Comparison of ENCODE assay signal across 7 cellular contexts in genomic region chr12:32400114-32400672, GRCh38. TPM values are rescaled to one million over a fixed set of nuclear protein-coding genes. Genes with fewer than 3 reads are reported as not detected.
DNase-seq lines count a peak whose midpoint lies in the region; ATAC-seq and TF ChIP-seq lines count a peak whose summit lies in the region.

No MANE protein-coding gene starts in this region.

- H3K9me2 ChIP-seq in PC-9 (ENCODE audit: insufficient read depth), result no peaks in the 10 kb centered on the region

- peak overlapping the region; percentile 61 for H3K27ac ChIP-seq in PC-9
- peak overlapping the region; percentile 92 for H3K27ac ChIP-seq in epithelial cell of prostate

- intact Hi-C loops in PC-9 (cut with micrococcal nuclease; ENCODE audit: unreplicated experiment), result no loop called here
- intact Hi-C loops in posterior vena cava (cut with DNase I), result no loop called here

- peaks cover 23% of the 10 kb centered on the region for H3K4me1 ChIP-seq in PC-9 (replicated peaks; ENCODE audit: insufficient read depth)

- H3K36me3 Mint-ChIP-seq in nephron progenitor cell (ENCODE audit: low read depth), result no peaks in the 10 kb centered on the region

- peak overlapping the region; percentile 78 for H3K4me3 ChIP-seq in PC-9

- H3K27me3 Mint-ChIP-seq in nephron progenitor cell (ENCODE audit: low read depth, poor library complexity), result peaks cover 37% of the 10 kb centered on the region

- H3K4me1 Mint-ChIP-seq in nephron progenitor cell, result peaks cover 21% of the 10 kb centered on the region

- H3K36me3 ChIP-seq in PC-9 (ENCODE audit: low read depth), result no peaks in the 10 kb centered on the region

- H2AFZ ChIP-seq in PC-9, result peak overlapping the region; percentile 90

- BruUV-seq in PC-9 (replicated peaks; lab: Mats Ljungman, UMichigan), result TSS peak; percentile 60

- no peaks in the 10 kb centered on the region for H3K9me3 ChIP-seq in PC-9 (ENCODE audit: insufficient read depth, low read depth)

- peaks cover 24% of the 10 kb centered on the region for H3F3A ChIP-seq in PC-9 (ENCODE audit: insufficient read depth, low read depth)

- POLR2A ChIA-PET in PC-9 (lab: Charles Lee; ENCODE audit: unreplicated experiment), result interaction anchor here (0.5 to 0.7 kb wide), 5 partner anchors 36 to 741 kb away, joined by 3 to 16 read pairs (median 4); partner anchors contain the start of gene ETFBKMT

- CTCF ChIA-PET in PC-9 (lab: Charles Lee), result interaction anchor here (0.5 to 1.3 kb wide), 4 partner anchors 17 to 355 kb away, joined by 3 to 5 read pairs (median 4); no protein-coding TSS in a partner anchor

- H3K9me3 Mint-ChIP-seq in nephron progenitor cell, result no peaks in the 10 kb centered on the region

- H3K4me3 Mint-ChIP-seq in nephron progenitor cell, result peak overlapping the region; percentile 95

- no peak for ATAC-seq in HG02610 (IDR thresholded peaks at IDR 0.05; ENCODE audit: unreplicated experiment)

- no peak overlapping the region for H3K27ac Mint-ChIP-seq in nephron progenitor cell

- H4K20me1 ChIP-seq in PC-9 (ENCODE audit: insufficient read depth), result no peaks in the 10 kb centered on the region

- H3K27me3 ChIP-seq in PC-9 (ENCODE audit: insufficient read depth, low read depth), result no peaks in the 10 kb centered on the region

- TF ChIP-seq CTCF in GM20000 (IDR thresholded peaks at IDR 0.05; ENCODE audit: extremely low read depth, missing control alignments), result no peak
- no peak for TF ChIP-seq CTCF in PC-9 (conservative IDR thresholded peaks at IDR 0.05)
- no peak for TF ChIP-seq CTCF in nephron progenitor cell (IDR thresholded peaks at IDR 0.05)

- peaks cover 37% of the 10 kb centered on the region for H3K79me2 ChIP-seq in PC-9 (ENCODE audit: low read depth)

- peak; percentile 38 for DNase-seq in GM20000 (ENCODE audit: low spot score)
- peak in 1 of 2 experiments; percentile 43 for DNase-seq in PC-9
- no peak for DNase-seq in epithelial cell of prostate (ENCODE audit: low read depth, low spot score)
- no peak for DNase-seq in nephron progenitor cell
- no peak for DNase-seq in posterior vena cava (ENCODE audit: low spot score)
- no peak for DNase-seq in DMS114 treated with DMSO at 0.1 percent for 48 hours (lab: John Stamatoyannopoulos, UW; ENCODE audit: unreplicated experiment)

- peak overlapping the region; percentile 87 for H3K4me2 ChIP-seq in PC-9

RNA-seq across cellular contexts. Expression of gene FGD4, which starts 0.8 kb away (rescaled TPM):
- total RNA-seq in PC-9 (2021) (26.2 and 28.3 TPM in 2 replicates), posterior vena cava (10 to 100 TPM; 24.5 to 26.7 TPM)
